ENCODE assay signal across 1 cellular context in the genomic region with DNA sequence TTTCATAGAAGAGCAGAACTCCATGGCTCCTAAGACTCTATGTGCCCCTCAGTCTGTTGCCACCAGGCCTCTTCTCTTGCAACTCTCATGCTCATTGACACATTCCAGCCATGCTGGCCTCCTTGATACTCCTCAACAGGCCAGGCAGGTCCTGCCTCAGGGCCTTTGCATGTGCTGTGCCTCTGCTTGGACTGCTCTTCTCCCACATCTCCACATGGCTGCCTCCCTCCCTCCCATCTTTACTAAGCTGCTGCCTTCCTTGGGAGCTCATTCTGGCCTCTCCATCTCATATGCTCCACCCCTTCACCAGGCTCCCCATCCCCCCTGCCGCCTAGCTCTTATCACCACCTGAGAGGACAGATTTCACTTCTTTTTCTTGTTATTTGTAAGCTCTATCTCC.
TF ChIP-seq lines count a peak whose summit lies in the region.

No MANE protein-coding gene starts in this region.

TF ChIP-seq in HEK293, 187 proteins besides CTCF, POLR2A, EP300 and RAD21 (continued from another document):
- TF ChIP-seq, protein P1, sequence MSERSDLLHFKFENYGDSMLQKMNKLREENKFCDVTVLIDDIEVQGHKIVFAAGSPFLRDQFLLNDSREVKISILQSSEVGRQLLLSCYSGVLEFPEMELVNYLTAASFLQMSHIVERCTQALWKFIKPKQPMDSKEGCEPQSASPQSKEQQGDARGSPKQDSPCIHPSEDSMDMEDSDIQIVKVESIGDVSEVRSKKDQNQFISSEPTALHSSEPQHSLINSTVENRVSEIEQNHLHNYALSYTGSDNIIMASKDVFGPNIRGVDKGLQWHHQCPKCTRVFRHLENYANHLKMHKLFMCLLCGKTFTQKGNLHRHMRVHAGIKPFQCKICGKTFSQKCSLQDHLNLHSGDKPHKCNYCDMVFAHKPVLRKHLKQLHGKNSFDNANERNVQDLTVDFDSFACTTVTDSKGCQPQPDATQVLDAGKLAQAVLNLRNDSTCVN (tag by site-specific recombination; optimal IDR thresholded peaks at IDR 0.05), result no peak
TF ChIP-seq in HEK293: peak in this region for 1.
